In genomic region chr17:28549274-28550132, GRCh38 we compare ENCODE assay signal across 9 cellular contexts. TPM values are rescaled to one million over a fixed set of nuclear protein-coding genes. Genes with fewer than 3 reads are reported as not detected.
A peak's percentile ranks its signal among the peaks of the same experiment; 100 is the strongest.
DNase-seq lines count a peak whose midpoint lies in the region; ATAC-seq, FAIRE-seq and TF ChIP-seq lines count a peak whose summit lies in the region.
"Had no signal": no experiment of that assay in that cellular context is flagged by ENCODE, and none has a peak within 500 bp of the region (broad histone marks: within the 10 kb centered on the region; RNA-seq: fewer than 3 reads in every experiment).

No MANE protein-coding gene starts in this region.

- peak; percentile 3 for TF ChIP-seq CTCF in DND-41 (IDR thresholded peaks at IDR 0.05; ENCODE audit: borderline replicate concordance, extremely low read depth, low read length, poor library complexity, severe bottlenecking)
- TF ChIP-seq CTCF in HFFc6 (IDR thresholded peaks at IDR 0.05): no peak

- H3K36me3 Mint-ChIP-seq in naive thymus-derived CD4-positive, alpha-beta T cell: peaks cover 0 to 20% (median 10%) of the 10 kb centered on the region in 5 donors
- peaks cover 5% of the 10 kb centered on the region; the same call in 1 of the 2 replicates for H3K36me3 Mint-ChIP-seq in HFFc6 (ENCODE audit: low read depth)

- no peaks in the 10 kb centered on the region for H3K9me3 ChIP-seq in DND-41 (ENCODE audit: insufficient read depth, low read length, severe bottlenecking)
- H3K9me3 ChIP-seq in naive thymus-derived CD4-positive, alpha-beta T cell (ENCODE audit: control insufficient read depth in 2 of 3, low read length in 3 of 3): no peaks in the 10 kb centered on the region

- no peaks in the 10 kb centered on the region for H3K27me3 Mint-ChIP-seq in naive thymus-derived CD4-positive, alpha-beta T cell
- H3K27me3 Mint-ChIP-seq in HFFc6 (ENCODE audit: insufficient read depth): peaks cover 1% of the 10 kb centered on the region; the same call in 1 of the 2 replicates

- H3K79me2 ChIP-seq in DND-41 (ENCODE audit: insufficient read depth, low read length): no peaks in the 10 kb centered on the region

- peaks cover 36% of the 10 kb centered on the region for H3K4me1 ChIP-seq in DND-41 (ENCODE audit: insufficient read depth, low read length)
- H3K4me1 ChIP-seq in naive thymus-derived CD4-positive, alpha-beta T cell (ENCODE audit: control insufficient read depth in 2 of 2, insufficient read depth in 2 of 2, low read length in 2 of 2): peaks cover 35 to 44% of the 10 kb centered on the region in 2 donors

- peak overlapping the region; percentile 11 to 100 (median 64) for H3K4me3 Mint-ChIP-seq in naive thymus-derived CD4-positive, alpha-beta T cell
- H3K4me3 Mint-ChIP-seq in HFFc6: no peak overlapping the region

- H3K27me3 ChIP-seq in DND-41 (ENCODE audit: insufficient read depth, low read length, poor library complexity): no peaks in the 10 kb centered on the region
- no peaks in the 10 kb centered on the region for H3K27me3 ChIP-seq in naive thymus-derived CD4-positive, alpha-beta T cell (ENCODE audit: control insufficient read depth in 2 of 2, insufficient read depth in 2 of 2, low read length in 2 of 2)

- H3K4me2 ChIP-seq in DND-41 (ENCODE audit: insufficient read depth, low read length): no peak overlapping the region; the same call in 1 of the 2 replicates

- H3K4me1 Mint-ChIP-seq in naive thymus-derived CD4-positive, alpha-beta T cell: peaks cover 43 to 63% (median 55%) of the 10 kb centered on the region in 7 donors
- H3K4me1 Mint-ChIP-seq in HFFc6 (ENCODE audit: low read depth): peaks cover 42% of the 10 kb centered on the region

- ATAC-seq in DND-41 (ENCODE audit: insufficient read depth, low read depth) (no peak), HG03159 (IDR thresholded peaks at IDR 0.05; ENCODE audit: unreplicated experiment) (peak; percentile 39), HG02870 (IDR thresholded peaks at IDR 0.05; ENCODE audit: unreplicated experiment) (no peak)
- peak; percentile 82 for ATAC-seq in naive thymus-derived CD4-positive, alpha-beta T cell
- ATAC-seq: Panc1 had no signal

- no peak overlapping the region for H3K9ac ChIP-seq in DND-41 (ENCODE audit: low read depth, low read length)

- H3K9me3 Mint-ChIP-seq in naive thymus-derived CD4-positive, alpha-beta T cell: no peaks in the 10 kb centered on the region
- H3K9me3 Mint-ChIP-seq in HFFc6: no peaks in the 10 kb centered on the region

- POLR2A ChIA-PET in naive thymus-derived CD4-positive, alpha-beta T cell (lab: Charles Lee): interaction anchor here (0.6 to 10.1 kb wide), 10 partner anchors 12 to 1519 kb away, joined by 3 to 102 read pairs (median 4); partner anchors contain the start of genes ALDOC, PIGS, SPAG5 and SUPT6H

- intact Hi-C loops in naive thymus-derived CD4-positive, alpha-beta T cell (cut with micrococcal nuclease): loop anchor here (1.0 to 10.0 kb wide), 9 partner anchors 27 to 507 kb away; partner anchors contain the start of genes ALDOC (in 1 of the 2), BLTP2 (in 1 of the 2), IFT20 (in 1 of the 2) and NLK (in 1 of the 2)

- no peak overlapping the region for H3K27ac ChIP-seq in DND-41 (ENCODE audit: low read length)
- peak overlapping the region; percentile 89 for H3K27ac ChIP-seq in naive thymus-derived CD4-positive, alpha-beta T cell (ENCODE audit: low read depth, low read length)

- no peak overlapping the region for H2AFZ ChIP-seq in DND-41 (ENCODE audit: low read depth, low read length)

- CTCF ChIA-PET in naive thymus-derived CD4-positive, alpha-beta T cell (lab: Charles Lee): interaction anchor here (0.5 to 2.1 kb wide), 7 partner anchors 9 to 117 kb away, joined by 3 to 13 read pairs (median 4); partner anchors contain the start of gene PIGS

- no peak for FAIRE-seq in HTR-8/SVneo (lab: Jason Lieb, UNC)

- peak; percentile 35 for DNase-seq in DND-41
- peak; percentile 57 to 69 for DNase-seq in activated CD4-positive, alpha-beta T cell treated with anti-CD3 and anti-CD28 coated beads, Interleukin-2, amount 50 U/mL, for 48 hours
- peak; percentile 50 to 84 (median 64) for DNase-seq in naive thymus-derived CD4-positive, alpha-beta T cell
- no peak for DNase-seq in HFFc6
- no peak for DNase-seq in HTR-8/SVneo (ENCODE audit: insufficient read length, low spot score)
- DNase-seq in GM03348 (ENCODE audit: low spot score): no peak

- peaks cover 22% of the 10 kb centered on the region for H3K36me3 ChIP-seq in DND-41 (ENCODE audit: insufficient read depth, low read length)
- H3K36me3 ChIP-seq in naive thymus-derived CD4-positive, alpha-beta T cell (ENCODE audit: control insufficient read depth in 2 of 3, insufficient read depth in 3 of 3, low read length in 3 of 3): peaks cover 3 to 13% (median 7%) of the 10 kb centered on the region in 3 experiments

- peak overlapping the region; percentile 82 to 98 (median 92) for H3K27ac Mint-ChIP-seq in naive thymus-derived CD4-positive, alpha-beta T cell
- H3K27ac Mint-ChIP-seq in HFFc6: no peak overlapping the region

- H3K4me3 ChIP-seq in DND-41 (ENCODE audit: low read depth in 1 of 2, low read length in 2 of 2): no peak overlapping the region
- H3K4me3 ChIP-seq in naive thymus-derived CD4-positive, alpha-beta T cell (ENCODE audit: low read length): peak overlapping the region; percentile 33

- H4K20me1 ChIP-seq in DND-41 (ENCODE audit: insufficient read depth, low read length): 0 out of 2 replicates have a peak, but pooled peaks cover 11% of the 10 kb centered on the region

RNA-seq across cellular contexts. Expression of gene UNC119, which starts 2.9 kb away (rescaled TPM):
- total RNA-seq in naive thymus-derived CD4-positive, alpha-beta T cell: 100 to 1,000 TPM in 1 of 5 experiments, 10 to 100 TPM in 4; 40.6 to 108 (median 90.2) TPM
- polyA plus RNA-seq in naive thymus-derived CD4-positive, alpha-beta T cell: 10 to 100 TPM; 37.7 to 48.1 TPM
- 10 to 100 TPM; 28.3 to 36.9 (median 30.1) TPM for total RNA-seq in HFFc6 (2021; fragmentation: NEBNext Ultra II Directional; extraction: Animal tissue kit (Norgen Biotek cat#: 25700))

RNA-seq across cellular contexts. Expression of gene PIGS, which starts 21.8 kb away (rescaled TPM):
- 10 to 100 TPM; 58.5 to 71.2 (median 62.4) TPM for total RNA-seq in naive thymus-derived CD4-positive, alpha-beta T cell
- polyA plus RNA-seq in naive thymus-derived CD4-positive, alpha-beta T cell: 10 to 100 TPM; 46.6 to 53.5 TPM
- 10 to 100 TPM; 69.5 to 94.7 (median 78.0) TPM for total RNA-seq in HFFc6 (2021; fragmentation: NEBNext Ultra II Directional; extraction: Animal tissue kit (Norgen Biotek cat#: 25700))

RNA-seq across cellular contexts. Expression of gene ALDOC, which starts 27.2 kb away (rescaled TPM):
- total RNA-seq in naive thymus-derived CD4-positive, alpha-beta T cell: 100 to 1,000 TPM in 1 of 5 experiments, 10 to 100 TPM in 4; 24.5 to 159 (median 40.1) TPM
- polyA plus RNA-seq in naive thymus-derived CD4-positive, alpha-beta T cell: 100 to 1,000 TPM in 1 of 2 donors, 10 to 100 TPM in 1; 92.9 to 103 TPM
- 10 to 100 TPM in 5 of 6 experiments, 1 to 10 TPM in 1; 8.6 to 14.7 (median 10.3) TPM for total RNA-seq in HFFc6 (2021; fragmentation: NEBNext Ultra II Directional; extraction: Animal tissue kit (Norgen Biotek cat#: 25700))

RNA-seq across cellular contexts. Expression of gene FOXN1, which starts 43.4 kb away (rescaled TPM):
- not detected for total RNA-seq in naive thymus-derived CD4-positive, alpha-beta T cell
- not detected for polyA plus RNA-seq in naive thymus-derived CD4-positive, alpha-beta T cell
- total RNA-seq in HFFc6 (2021; fragmentation: NEBNext Ultra II Directional; extraction: Animal tissue kit (Norgen Biotek cat#: 25700)): not detected

RNA-seq across cellular contexts. Expression of gene SPAG5, which starts 49.3 kb away (rescaled TPM):
- 10 to 100 TPM; 10.4 to 95.3 (median 18.4) TPM for total RNA-seq in naive thymus-derived CD4-positive, alpha-beta T cell
- 1 to 10 TPM; 1.6 to 3.9 TPM for polyA plus RNA-seq in naive thymus-derived CD4-positive, alpha-beta T cell
- 10 to 100 TPM; 29.2 to 73.3 (median 69.4) TPM for total RNA-seq in HFFc6 (2021; fragmentation: NEBNext Ultra II Directional; extraction: Animal tissue kit (Norgen Biotek cat#: 25700))

Comparison
In these comparisons a context has a peak if more than half of its experiments do, and no peak if none do; other contexts are left out.
1. ATAC-seq: peak in HG03159 (single experiment) and naive thymus-derived CD4-positive, alpha-beta T cell (single experiment); none in DND-41 (single experiment) and HG02870 (single experiment).
2. DNase-seq: peak in DND-41 (single experiment), activated CD4-positive, alpha-beta T cell treated with anti-CD3 and anti-CD28 coated beads, Interleukin-2, amount 50 U/mL, for 48 hours (2 of 2) and naive thymus-derived CD4-positive, alpha-beta T cell (9 of 9); none in HFFc6 (single experiment), HTR-8/SVneo (single experiment) and GM03348 (single experiment).